In the genomic region with DNA sequence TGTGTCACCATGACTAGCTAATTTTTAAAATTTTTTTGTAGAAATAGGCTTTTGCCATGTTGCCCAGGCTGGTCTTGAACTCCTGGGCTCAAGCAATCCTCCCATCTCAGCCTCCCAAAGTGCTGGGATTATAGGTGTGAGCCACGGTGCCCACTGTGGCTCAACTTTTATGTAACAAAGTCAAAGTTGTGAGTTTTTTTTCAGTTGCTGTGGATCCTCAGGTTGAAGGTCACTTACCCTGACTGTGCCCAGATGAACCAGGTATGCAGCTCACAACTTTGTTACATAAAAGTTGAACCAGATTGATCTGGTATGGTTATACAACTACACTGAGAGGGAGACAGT, we compare ENCODE assay signal across 6 cellular contexts. TPM values are rescaled to one million over a fixed set of nuclear protein-coding genes. Genes with fewer than 3 reads are reported as not detected.
"Had no signal": no experiment of that assay in that cellular context is flagged by ENCODE, and none has a peak within 500 bp of the region (broad histone marks: within the 10 kb centered on the region; RNA-seq: fewer than 3 reads in every experiment).

No MANE protein-coding gene starts in this region.

RNA-seq across cellular contexts. Expression of a gene that starts 40.8 kb away (rescaled TPM):
- total RNA-seq: activated B cell treated with CpG ODN at 0.5 μM for 24 hours; activated naive CD8-positive, alpha-beta T cell treated with anti-CD3 and anti-CD28 coated beads, Interleukin-2, amount 10 ng/mL, durations not matched to agents 7 days and 5 days had no signal

RNA-seq across cellular contexts. Expression of a gene that starts 46.4 kb away (rescaled TPM):
- total RNA-seq: activated naive CD8-positive, alpha-beta T cell treated with anti-CD3 and anti-CD28 coated beads, Interleukin-2, amount 10 ng/mL, durations not matched to agents 7 days and 5 days had no signal

RNA-seq across cellular contexts. Expression of a gene that starts 59.7 kb away (rescaled TPM):
- total RNA-seq: activated B cell treated with CpG ODN at 0.5 μM for 24 hours; activated CD4-positive, alpha-beta memory T cell treated with anti-CD3 and anti-CD28 coated beads for 36 hours; activated naive CD8-positive, alpha-beta T cell treated with anti-CD3 and anti-CD28 coated beads, Interleukin-2, amount 10 ng/mL, durations not matched to agents 7 days and 5 days; activated T-helper 2 cell treated with anti-CD3 and anti-CD28 coated beads, Interferon-gamma antibody, Interleukin-2, Interleukin-4, amounts not matched to agents 10 μg/mL and 5 μg/mL and 100 μg/mL, durations not matched to agents 14 hours and 24 hours and 36 hours; colonic mucosa; urinary bladder had no signal
